In the genomic region with DNA sequence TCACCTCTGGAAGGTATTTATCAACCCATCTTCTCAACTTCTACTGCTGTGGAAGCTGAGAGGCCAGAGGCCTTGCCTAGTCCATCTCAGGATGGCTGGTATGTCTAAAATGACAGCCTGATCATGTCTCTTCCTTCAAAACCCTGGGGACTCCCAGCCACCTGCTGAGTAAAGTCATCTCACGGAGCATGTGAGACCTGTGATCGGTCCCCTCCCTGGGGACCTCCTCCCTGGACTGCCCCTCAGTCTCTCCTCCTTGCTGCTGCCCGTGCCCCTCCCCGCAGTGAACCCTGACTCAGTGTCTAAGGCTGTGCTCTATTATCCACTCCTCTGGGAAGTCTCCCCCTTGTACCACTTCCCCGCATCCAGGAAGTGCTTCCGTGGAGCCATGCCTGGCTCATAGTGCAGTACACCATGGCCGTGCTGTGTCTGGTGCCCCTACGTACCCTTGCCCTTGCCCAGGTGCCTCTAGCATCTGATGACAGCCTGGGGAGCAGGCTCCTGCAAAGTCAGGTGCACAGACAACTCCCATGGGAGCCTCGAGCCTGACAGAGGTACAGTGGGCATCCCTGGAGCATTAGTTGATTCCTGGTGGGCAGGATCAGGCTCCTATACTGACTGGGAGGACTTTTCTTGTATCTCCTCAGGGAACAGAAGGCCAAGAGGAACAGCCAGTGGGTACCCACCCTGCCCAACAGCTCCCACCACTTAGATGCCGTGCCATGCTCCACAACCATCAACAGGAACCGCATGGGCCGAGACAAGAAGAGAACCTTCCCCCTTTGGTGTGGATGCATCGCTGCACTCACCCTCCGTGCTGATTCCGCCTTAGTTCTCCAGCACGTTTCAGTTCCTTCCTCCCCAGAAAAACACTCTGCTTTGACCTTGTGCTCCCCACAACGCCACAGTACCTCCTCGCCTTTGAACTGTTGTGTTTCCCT, we compare ENCODE assay signal across 11 cellular contexts. TPM values are rescaled to one million over a fixed set of nuclear protein-coding genes. Genes with fewer than 3 reads are reported as not detected.
DNase-seq lines count a peak whose midpoint lies in the region; ATAC-seq and TF ChIP-seq lines count a peak whose summit lies in the region.
"Had no signal": no experiment of that assay in that cellular context is flagged by ENCODE, and none has a peak within 500 bp of the region (broad histone marks: within the 10 kb centered on the region; RNA-seq: fewer than 3 reads in every experiment).

No MANE protein-coding gene starts in this region.

- no peak overlapping the region for H3K4me3 ChIP-seq in neural progenitor cell
- H3K4me3 ChIP-seq in A673 (ENCODE audit: low read depth, low read length, poor library complexity, severe bottlenecking) = no peak overlapping the region
- no peak overlapping the region for H3K4me3 ChIP-seq in right atrium auricular region
- H3K4me3 ChIP-seq: body of pancreas had no signal

- no peak overlapping the region for H3K9ac ChIP-seq in neural progenitor cell

- H3K9me3 Mint-ChIP-seq in neural progenitor cell = no peaks in the 10 kb centered on the region

- H3K27me3 ChIP-seq in neural progenitor cell (no peaks in the 10 kb centered on the region), A673 (replicated peaks; ENCODE audit: insufficient read depth, low read depth, low read length, poor library complexity) (no peaks in the 10 kb centered on the region), right atrium auricular region (no peaks in the 10 kb centered on the region)
- H3K27me3 ChIP-seq: body of pancreas had no signal

- ATAC-seq in GM19023 (IDR thresholded peaks at IDR 0.05; ENCODE audit: unreplicated experiment) (peak; percentile 57), GM21737 (IDR thresholded peaks at IDR 0.05; ENCODE audit: unreplicated experiment) (peak; percentile 57), HG03520 (IDR thresholded peaks at IDR 0.05; ENCODE audit: unreplicated experiment) (peak; percentile 36)
- ATAC-seq: body of pancreas had no signal

- DNase-seq in neural progenitor cell (ENCODE audit: low spot score) = no peak
- no peak for DNase-seq in A673 (ENCODE audit: low spot score)
- DNase-seq in globus pallidus (ENCODE audit: low spot score) = no peak
- no peak for DNase-seq in right atrium auricular region (ENCODE audit: low spot score)
- DNase-seq in NCI-H82 (lab: John Stamatoyannopoulos, UW) = no peak
- DNase-seq: body of pancreas; NCI-H446 treated with DMSO at 0.1 percent for 48 hours; stimulated activated CD4-positive, alpha-beta T cell treated with anti-CD3 and anti-CD28 coated beads, Interleukin-2, amount 100 ng/mL, for 24 hours had no signal

- H3K27ac Mint-ChIP-seq in neural progenitor cell = peak overlapping the region; percentile 57

- no peaks in the 10 kb centered on the region for H3K4me1 ChIP-seq in neural progenitor cell
- H3K4me1 ChIP-seq in A673 (ENCODE audit: insufficient read depth, low read length, poor library complexity, severe bottlenecking) = no peaks in the 10 kb centered on the region
- no peaks in the 10 kb centered on the region for H3K4me1 ChIP-seq in right atrium auricular region
- H3K4me1 ChIP-seq: body of pancreas had no signal

- no peaks in the 10 kb centered on the region for H3F3A ChIP-seq in neural progenitor cell (ENCODE audit: low read depth)

- peaks cover 2% of the 10 kb centered on the region for H4K20me1 ChIP-seq in neural progenitor cell (ENCODE audit: low read depth)

- H3K9me3 ChIP-seq in neural progenitor cell (ENCODE audit: low read depth) (no peaks in the 10 kb centered on the region), A673 (ENCODE audit: low read depth, low read length, poor library complexity, severe bottlenecking) (no peaks in the 10 kb centered on the region), right atrium auricular region (no peaks in the 10 kb centered on the region)
- H3K9me3 ChIP-seq: body of pancreas had no signal

- intact Hi-C loops in A673 (cut with micrococcal nuclease; ENCODE audit: unreplicated experiment) = no loop called here

- H3K36me3 ChIP-seq in neural progenitor cell (peaks cover 8% of the 10 kb centered on the region), A673 (ENCODE audit: insufficient read depth, low read length, poor library complexity, severe bottlenecking) (peaks cover 67% of the 10 kb centered on the region), right atrium auricular region (peaks cover 82% of the 10 kb centered on the region)

- no peak overlapping the region for H3K4me2 ChIP-seq in neural progenitor cell

- CTCF ChIA-PET in A673 (lab: Charles Lee) = interaction anchor here (0.6 kb wide), 1 partner anchor 182 kb away, joined by 6 read pairs; no protein-coding TSS in a partner anchor

- H3K79me2 ChIP-seq in neural progenitor cell (ENCODE audit: low read depth) = peaks cover 5% of the 10 kb centered on the region

- BruUV-seq in A673 (replicated peaks; lab: Mats Ljungman, UMichigan) = no TSS peak

- no peaks in the 10 kb centered on the region for H3K4me1 Mint-ChIP-seq in neural progenitor cell

- POLR2A ChIA-PET in A673 (lab: Charles Lee; ENCODE audit: low non-redundant PET) = no interaction called here

- no peak overlapping the region for H3K27ac ChIP-seq in neural progenitor cell
- H3K27ac ChIP-seq in A673 (ENCODE audit: low read depth, low read length, poor library complexity, severe bottlenecking) = no peak overlapping the region
- no peak overlapping the region for H3K27ac ChIP-seq in right atrium auricular region
- H3K27ac ChIP-seq: body of pancreas had no signal

- TF ChIP-seq CTCF in neural progenitor cell (IDR thresholded peaks at IDR 0.05) (no peak), A673 (conservative IDR thresholded peaks at IDR 0.05; ENCODE audit: low read depth, low read length) (no peak), right atrium auricular region (IDR thresholded peaks at IDR 0.05) (no peak)

- H2AFZ ChIP-seq in neural progenitor cell (replicated peaks) = no peak overlapping the region

- peaks cover 2% of the 10 kb centered on the region for H3K27me3 Mint-ChIP-seq in neural progenitor cell (ENCODE audit: insufficient read depth, low read depth)

- H3K36me3 Mint-ChIP-seq in neural progenitor cell = peaks cover 50% of the 10 kb centered on the region

- no peak overlapping the region for H3K4me3 Mint-ChIP-seq in neural progenitor cell

RNA-seq across cellular contexts. Expression of a gene that starts 13.8 kb away (rescaled TPM):
- total RNA-seq in neural progenitor cell (ENCODE audit: low replicate concordance) = 151 and 170 TPM in 2 replicates
- 172 and 176 TPM in 2 replicates for total RNA-seq in A673 (2021)
- total RNA-seq in right atrium auricular region = 10 to 100 TPM; 41.4 to 45.9 TPM

RNA-seq across cellular contexts. Expression of a gene that starts 27.9 kb away (rescaled TPM):
- total RNA-seq in neural progenitor cell (ENCODE audit: low replicate concordance) = 4.1 and 13.7 TPM in 2 replicates
- 5.1 and 6.8 TPM in 2 replicates for total RNA-seq in A673 (2021)
- total RNA-seq in right atrium auricular region = 10 to 100 TPM in 1 of 2 donors, 1 to 10 TPM in 1; 2.2 to 12.3 TPM

RNA-seq across cellular contexts. Expression of a gene that starts 32.8 kb away (rescaled TPM):
- 0.53 and 9.1 TPM in 2 replicates for total RNA-seq in neural progenitor cell (ENCODE audit: low replicate concordance)
- 117 and 128 TPM in 2 replicates for total RNA-seq in A673 (2021)
- total RNA-seq in right atrium auricular region = 100 to 1,000 TPM; 213 to 319 TPM

RNA-seq across cellular contexts. Expression of a gene that starts 37.8 kb away (rescaled TPM):
- total RNA-seq in neural progenitor cell (ENCODE audit: low replicate concordance) (0.56 and 3.0 TPM in 2 replicates), A673 (2021) (2.0 and 2.2 TPM in 2 replicates), right atrium auricular region (not detected)
- total RNA-seq: body of pancreas had no signal

RNA-seq across cellular contexts. Expression of a gene that starts 38.2 kb away (rescaled TPM):
- total RNA-seq in neural progenitor cell (ENCODE audit: low replicate concordance) = 1.1 and 7.7 TPM in 2 replicates
- 1.5 and 2.0 TPM in 2 replicates for total RNA-seq in A673 (2021)
- 10 to 100 TPM in 1 of 2 donors, 1 to 10 TPM in 1; 4.0 to 10.6 TPM for total RNA-seq in right atrium auricular region

Comparison
In these comparisons a context has a peak if more than half of its experiments do, and no peak if none do; other contexts are left out.
1. RNA of a gene that starts 32.8 kb away (total RNA-seq): 213 to 319 TPM in right atrium auricular region and 117 to 128 TPM in A673; 0.53 to 9.1 TPM in neural progenitor cell; every median in the first group is over 10 times any median in the second.
2. Peak in every context shown above with its lines, with median percentiles within 50 percentile points of each other: ATAC-seq.